Comparison of ENCODE assay signal across 8 cellular contexts in genomic region chr12:38904932-38905479, GRCh38. TPM values are rescaled to one million over a fixed set of nuclear protein-coding genes. Genes with fewer than 3 reads are reported as not detected.
DNase-seq lines count a peak whose midpoint lies in the region; ATAC-seq and TF ChIP-seq lines count a peak whose summit lies in the region.

No MANE protein-coding gene starts in this region.

- H3K9me3 ChIP-seq in H9 (ENCODE audit: control insufficient read depth, low read depth, low read length) (no peaks in the 10 kb centered on the region), MG63 (no peaks in the 10 kb centered on the region), mesenchymal stem cell (ENCODE audit: control insufficient read depth, low read length) (no peaks in the 10 kb centered on the region)

- H3K4me3 Mint-ChIP-seq in H9, result peak overlapping the region; percentile 85 to 95
- H3K4me3 Mint-ChIP-seq in activated CD4-positive, alpha-beta memory T cell treated with anti-CD3 and anti-CD28 coated beads for 36 hours, result peak overlapping the region; percentile 82
- H3K4me3 Mint-ChIP-seq in effector memory CD8-positive, alpha-beta T cell, result peak overlapping the region; percentile 89 to 92
- H3K4me3 Mint-ChIP-seq in stimulated activated effector memory CD8-positive, alpha-beta T cell treated with anti-CD3 and anti-CD28 coated beads, Interleukin-12 subunit alpha, Interleukin-12 subunit beta, amount 100 ng/mL, for 72 hours, result peak overlapping the region; percentile 79

- intact Hi-C loops in activated CD4-positive, alpha-beta memory T cell treated with anti-CD3 and anti-CD28 coated beads for 36 hours (cut with micrococcal nuclease), result loop anchor here (2.0 to 10.0 kb wide), 6 partner anchors 128 to 1200 kb away; partner anchors contain the start of genes ALG10B and SLC2A13

- POLR2A ChIA-PET in activated CD4-positive, alpha-beta memory T cell treated with anti-CD3 and anti-CD28 coated beads for 36 hours (lab: Charles Lee), result interaction anchor here (0.8 to 1.5 kb wide), 3 partner anchors 10 to 130 kb away, joined by 3 to 6 read pairs (median 3); no protein-coding TSS in a partner anchor

- WGBS in H9 (ENCODE audit: extremely low coverage, insufficient read length, low lambda C conversion rate), result no CpG with 5 or more reads among the region's 29 CpGs
- WGBS in mesenchymal stem cell, result under 1% methylated on average over 27 of the region's 29 CpGs

- H2AFZ ChIP-seq in H9 (ENCODE audit: low read length) (no peak overlapping the region), mesenchymal stem cell (ENCODE audit: low read depth, low read length) (peak overlapping the region; percentile 79)

- H2BK120ac ChIP-seq in H9 (ENCODE audit: low read depth, low read length, poor library complexity, severe bottlenecking) (no peak overlapping the region), mesenchymal stem cell (ENCODE audit: low read depth, low read length) (no peak overlapping the region)

- H3K9ac ChIP-seq in H9 (ENCODE audit: extremely low read depth, insufficient read length, low read length) (peak overlapping the region; percentile 1), mesenchymal stem cell (ENCODE audit: low read length) (peak overlapping the region; percentile 98)

- no peak overlapping the region for H4K5ac ChIP-seq in H9 (ENCODE audit: insufficient read length, low read depth, low read length)

- no peaks in the 10 kb centered on the region for H3K79me2 ChIP-seq in H9 (ENCODE audit: insufficient read depth, low read length)

- H3K4me3 ChIP-seq in MG63, result peak overlapping the region; percentile 84
- peak overlapping the region; percentile 65 to 96 for H3K4me3 ChIP-seq in mesenchymal stem cell (ENCODE audit: insufficient read depth in 1 of 2, low read depth in 1 of 2, low read length in 2 of 2)

- H3K27ac ChIP-seq in H9 (ENCODE audit: insufficient read length, low read depth, low read length), result no peak overlapping the region
- peak overlapping the region; percentile 39 for H3K27ac ChIP-seq in mesenchymal stem cell (ENCODE audit: low read length, poor library complexity, severe bottlenecking)

- H3K36me3 ChIP-seq in MG63 (no peaks in the 10 kb centered on the region), mesenchymal stem cell (ENCODE audit: control insufficient read depth in 1 of 2, insufficient read depth in 2 of 2, low read depth in 1 of 2, low read length in 2 of 2) (no peaks in the 10 kb centered on the region)

- H3K18ac ChIP-seq in H9 (ENCODE audit: insufficient read length, low read depth, low read length) (no peak overlapping the region), mesenchymal stem cell (ENCODE audit: low read depth in 1 of 2, low read length in 2 of 2) (peak overlapping the region in 1 of 2 experiments; percentile 99)

- H3T11ph ChIP-seq in H9 (ENCODE audit: low read length), result no peak overlapping the region

- no peak overlapping the region for H3K56ac ChIP-seq in H9 (ENCODE audit: insufficient read length, low read depth, low read length)

- H3K27me3 ChIP-seq in H9 (ENCODE audit: insufficient read depth, low read length), result no peaks in the 10 kb centered on the region
- H3K27me3 ChIP-seq in MG63, result no peaks in the 10 kb centered on the region
- H3K27me3 ChIP-seq in mesenchymal stem cell (ENCODE audit: control insufficient read depth in 1 of 2, insufficient read depth in 1 of 2, low read length in 2 of 2), result no peaks in the 10 kb centered on the region

- no peaks in the 10 kb centered on the region for H3K36me3 Mint-ChIP-seq in H9 (ENCODE audit: insufficient read depth in 1 of 3, low read depth in 3 of 3)
- peaks cover 3% of the 10 kb centered on the region for H3K36me3 Mint-ChIP-seq in activated CD4-positive, alpha-beta memory T cell treated with anti-CD3 and anti-CD28 coated beads for 36 hours
- H3K36me3 Mint-ChIP-seq in effector memory CD8-positive, alpha-beta T cell (ENCODE audit: insufficient read depth), result peaks cover 5% of the 10 kb centered on the region
- H3K36me3 Mint-ChIP-seq in stimulated activated effector memory CD8-positive, alpha-beta T cell treated with anti-CD3 and anti-CD28 coated beads, Interleukin-12 subunit alpha, Interleukin-12 subunit beta, amount 100 ng/mL, for 72 hours, result peaks cover 11% of the 10 kb centered on the region

- H2AK5ac ChIP-seq in H9 (ENCODE audit: insufficient read length, low read length), result no peak overlapping the region
- no peak overlapping the region for H2AK5ac ChIP-seq in mesenchymal stem cell (ENCODE audit: low read length, severe bottlenecking)

- H2BK5ac ChIP-seq in H9 (ENCODE audit: insufficient read length, low read length), result no peak overlapping the region
- no peak overlapping the region for H2BK5ac ChIP-seq in mesenchymal stem cell (ENCODE audit: low read depth, low read length, poor library complexity, severe bottlenecking)

- H3K27ac Mint-ChIP-seq in H9, result peak overlapping the region; percentile 68 to 98 (median 85); a peak in 5 of 7 replicates
- peak overlapping the region; percentile 89 for H3K27ac Mint-ChIP-seq in activated CD4-positive, alpha-beta memory T cell treated with anti-CD3 and anti-CD28 coated beads for 36 hours
- H3K27ac Mint-ChIP-seq in effector memory CD8-positive, alpha-beta T cell, result peak overlapping the region; percentile 86 to 92
- H3K27ac Mint-ChIP-seq in stimulated activated effector memory CD8-positive, alpha-beta T cell treated with anti-CD3 and anti-CD28 coated beads, Interleukin-12 subunit alpha, Interleukin-12 subunit beta, amount 100 ng/mL, for 72 hours, result peak overlapping the region; percentile 85

- 0 out of 2 replicates have a peak overlapping the region, but pooled peaks have one; percentile 18 for H3K14ac ChIP-seq in H9 (ENCODE audit: insufficient read depth, low read length)
- peak overlapping the region in 1 of 2 experiments; percentile 99 for H3K14ac ChIP-seq in mesenchymal stem cell (ENCODE audit: low read length in 2 of 2)

- no peak overlapping the region for H2BK20ac ChIP-seq in H9 (ENCODE audit: low read depth, low read length, poor library complexity, severe bottlenecking)

- H2BK12ac ChIP-seq in H9 (ENCODE audit: insufficient read length, low read depth, low read length) (no peak overlapping the region), mesenchymal stem cell (ENCODE audit: low read length in 2 of 2) (peak overlapping the region in 1 of 2 experiments; percentile 97)

- H3K27me3 Mint-ChIP-seq in H9 (ENCODE audit: low read depth), result peaks cover 16% of the 10 kb centered on the region
- H3K27me3 Mint-ChIP-seq in activated CD4-positive, alpha-beta memory T cell treated with anti-CD3 and anti-CD28 coated beads for 36 hours, result peaks cover 19% of the 10 kb centered on the region
- peaks cover 0 to 23% of the 10 kb centered on the region in 2 donors for H3K27me3 Mint-ChIP-seq in effector memory CD8-positive, alpha-beta T cell

- no peaks in the 10 kb centered on the region for H3K4me1 ChIP-seq in H9 (ENCODE audit: insufficient read depth, low read length)
- peaks cover 7% of the 10 kb centered on the region for H3K4me1 ChIP-seq in mesenchymal stem cell (ENCODE audit: control insufficient read depth, insufficient read depth, low read depth, low read length)

- no peaks in the 10 kb centered on the region; a peak in 1 of 5 replicates for H3K9me3 Mint-ChIP-seq in H9
- H3K9me3 Mint-ChIP-seq in activated CD4-positive, alpha-beta memory T cell treated with anti-CD3 and anti-CD28 coated beads for 36 hours, result no peaks in the 10 kb centered on the region
- H3K9me3 Mint-ChIP-seq in effector memory CD8-positive, alpha-beta T cell, result no peaks in the 10 kb centered on the region
- H3K9me3 Mint-ChIP-seq in stimulated activated effector memory CD8-positive, alpha-beta T cell treated with anti-CD3 and anti-CD28 coated beads, Interleukin-12 subunit alpha, Interleukin-12 subunit beta, amount 100 ng/mL, for 72 hours, result peaks cover 6% of the 10 kb centered on the region

- CTCF ChIA-PET in activated CD4-positive, alpha-beta memory T cell treated with anti-CD3 and anti-CD28 coated beads for 36 hours (lab: Charles Lee), result interaction anchor here (1.5 to 3.2 kb wide), 3 partner anchors 10 to 198 kb away, joined by 3 to 16 read pairs (median 12); no protein-coding TSS in a partner anchor

- TF ChIP-seq CTCF in GM10266 (IDR thresholded peaks at IDR 0.05; ENCODE audit: control insufficient read depth, insufficient read depth, low read depth, missing control alignments) (no peak), H9 (conservative IDR thresholded peaks at IDR 0.05) (no peak)

- H3K4me2 ChIP-seq in H9 (ENCODE audit: insufficient read depth, insufficient read length, low read length) (peak overlapping the region; percentile 89), mesenchymal stem cell (ENCODE audit: low read length, poor library complexity, severe bottlenecking) (peak overlapping the region; percentile 98)

- H3K79me1 ChIP-seq in H9 (ENCODE audit: insufficient read depth, low read depth, low read length, poor library complexity, severe bottlenecking), result no peaks in the 10 kb centered on the region
- peaks cover 12% of the 10 kb centered on the region for H3K79me1 ChIP-seq in mesenchymal stem cell (replicated peaks; ENCODE audit: low read length, poor library complexity, severe bottlenecking)

- H2BK15ac ChIP-seq in H9 (ENCODE audit: low read depth, low read length), result no peak overlapping the region
- no peak overlapping the region for H2BK15ac ChIP-seq in mesenchymal stem cell (ENCODE audit: low read depth, poor library complexity, severe bottlenecking)

- H3K4me1 Mint-ChIP-seq in H9, result peaks cover 21 to 22% of the 10 kb centered on the region in 2 experiments
- H3K4me1 Mint-ChIP-seq in activated CD4-positive, alpha-beta memory T cell treated with anti-CD3 and anti-CD28 coated beads for 36 hours (ENCODE audit: low read depth), result peaks cover 18% of the 10 kb centered on the region
- peaks cover 8 to 34% of the 10 kb centered on the region in 2 donors for H3K4me1 Mint-ChIP-seq in effector memory CD8-positive, alpha-beta T cell (ENCODE audit: low read depth in 2 of 2)
- peaks cover 6% of the 10 kb centered on the region for H3K4me1 Mint-ChIP-seq in stimulated activated effector memory CD8-positive, alpha-beta T cell treated with anti-CD3 and anti-CD28 coated beads, Interleukin-12 subunit alpha, Interleukin-12 subunit beta, amount 100 ng/mL, for 72 hours

- peaks cover 14% of the 10 kb centered on the region for H3K23me2 ChIP-seq in H9 (ENCODE audit: insufficient read length, low read depth, low read length, poor library complexity, severe bottlenecking)

- H3K23ac ChIP-seq in H9 (ENCODE audit: insufficient read length, low read depth, low read length), result no peak overlapping the region
- peak overlapping the region in 1 of 2 experiments; percentile 75 for H3K23ac ChIP-seq in mesenchymal stem cell (ENCODE audit: low read length in 2 of 2)

- no peak overlapping the region for H4K8ac ChIP-seq in H9 (replicated peaks; ENCODE audit: insufficient read length, low read depth, low read length)
- peak overlapping the region; percentile 5 for H4K8ac ChIP-seq in mesenchymal stem cell (ENCODE audit: low read length)

- no peak overlapping the region for H3K4ac ChIP-seq in H9 (ENCODE audit: low read depth, low read length)
- H3K4ac ChIP-seq in mesenchymal stem cell (ENCODE audit: low read depth in 1 of 2, low read length in 2 of 2), result peak overlapping the region in 1 of 2 experiments; percentile 96

- ATAC-seq in effector memory CD8-positive, alpha-beta T cell (replicated peaks), result peak; percentile 64
- peak; percentile 78 for ATAC-seq in stimulated activated effector memory CD8-positive, alpha-beta T cell treated with anti-CD3 and anti-CD28 coated beads, Interleukin-12 subunit alpha, Interleukin-12 subunit beta, amount 100 ng/mL, for 72 hours

- DNase-seq in GM10266 (ENCODE audit: extremely low spot score) (peak; percentile 70), H9 (peak; percentile 93), MG63 (peak; percentile 95), mesenchymal stem cell (peak; percentile 87), NCI-H2196 (lab: John Stamatoyannopoulos, UW; ENCODE audit: unreplicated experiment) (no peak)
- DNase-seq in activated CD4-positive, alpha-beta memory T cell treated with anti-CD3 and anti-CD28 coated beads for 36 hours, result peak; percentile 72
- peak; percentile 4 to 23 (median 23) for DNase-seq in effector memory CD8-positive, alpha-beta T cell
- peak; percentile 5 to 71 for DNase-seq in stimulated activated effector memory CD8-positive, alpha-beta T cell treated with anti-CD3 and anti-CD28 coated beads, Interleukin-12 subunit alpha, Interleukin-12 subunit beta, amount 100 ng/mL, for 72 hours (ENCODE audit: low spot score in 2 of 2)

- H4K91ac ChIP-seq in H9 (ENCODE audit: insufficient read length, low read depth, low read length) (no peak overlapping the region), mesenchymal stem cell (ENCODE audit: low read length) (no peak overlapping the region)

- no peaks in the 10 kb centered on the region for H4K20me1 ChIP-seq in H9 (ENCODE audit: control insufficient read depth, insufficient read depth, insufficient read length)

RNA-seq across cellular contexts. Expression of gene CPNE8, which starts 0.4 kb away (rescaled TPM):
- 1.9 and 2.4 TPM in 2 replicates for total RNA-seq in H9 (2021)
- total RNA-seq in MG63 (2014; rRNA removed; shearing (Covaris generic); ENCODE audit: low replicate concordance), result 16.6 and 30.1 TPM in 2 replicates
- 1 to 10 TPM; 4.4 to 4.6 TPM for total RNA-seq in activated CD4-positive, alpha-beta memory T cell treated with anti-CD3 and anti-CD28 coated beads for 36 hours
- polyA plus RNA-seq in mesenchymal stem cell (2013, experiment 1 of 2), result 16.9 TPM
- polyA plus RNA-seq in mesenchymal stem cell (2013, experiment 2 of 2), result 18.5 TPM
